In the genomic region with DNA sequence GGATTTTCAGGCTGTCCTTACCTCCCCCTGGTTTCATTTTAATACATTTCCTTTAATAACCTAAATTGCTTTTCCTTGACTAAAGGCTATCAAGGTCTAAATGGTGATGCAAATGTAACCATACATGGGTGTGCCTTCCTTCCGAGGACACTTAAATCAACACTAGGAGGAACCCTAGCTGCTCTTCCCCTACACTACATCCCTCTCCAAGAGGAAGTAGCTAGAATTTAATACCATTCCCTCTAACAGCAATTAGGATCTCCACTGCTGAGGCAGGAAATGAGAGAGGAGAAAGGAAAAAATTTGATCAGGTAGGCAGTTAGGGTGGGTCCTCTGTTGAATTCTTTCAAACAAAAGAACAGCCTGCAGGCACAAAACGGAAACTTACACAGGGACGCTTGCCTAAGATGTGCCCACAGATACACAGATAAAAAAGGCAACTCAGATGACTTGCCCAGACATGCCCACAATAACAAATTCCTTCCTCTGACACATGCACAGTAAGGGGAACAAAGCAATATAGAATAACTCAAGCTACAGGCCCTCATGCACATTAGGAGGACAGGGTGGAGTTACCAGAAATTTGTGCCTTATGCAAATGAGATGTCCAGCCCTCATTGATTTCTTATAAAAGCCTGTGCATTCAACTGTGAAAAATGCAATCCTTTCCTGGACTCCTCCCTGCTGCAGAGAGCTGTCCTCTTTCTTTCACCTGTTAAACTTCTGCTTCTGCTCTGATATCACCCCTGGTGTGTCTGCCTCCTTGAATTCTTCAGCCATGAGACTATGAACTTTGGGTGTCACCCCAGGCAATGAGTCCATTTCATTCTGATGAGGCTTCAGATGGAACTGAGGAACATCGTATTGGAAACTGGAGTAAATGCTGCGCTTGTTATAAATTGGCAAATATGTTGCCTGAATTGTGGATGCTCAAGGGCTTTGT, we compare ENCODE assay signal across 12 cellular contexts.
DNase-seq lines count a peak whose midpoint lies in the region; FAIRE-seq and TF ChIP-seq lines count a peak whose summit lies in the region.
"Had no signal": no experiment of that assay in that cellular context is flagged by ENCODE, and none has a peak within 500 bp of the region (broad histone marks: within the 10 kb centered on the region; RNA-seq: fewer than 3 reads in every experiment).

No MANE protein-coding gene starts in this region.

- no peak overlapping the region for H3K27ac ChIP-seq in prostate gland
- H3K27ac ChIP-seq: 22Rv1, neutrophil had no signal

- intact Hi-C loops in prostate gland (cut with DNase I), result no loop called here

- no peaks in the 10 kb centered on the region for H3K27me3 ChIP-seq in prostate gland (replicated peaks; ENCODE audit: insufficient read depth)
- H3K27me3 ChIP-seq: neutrophil had no signal

- TF ChIP-seq CTCF in prostate gland (IDR thresholded peaks at IDR 0.05) (no peak), D721Med (IDR thresholded peaks at IDR 0.05; ENCODE audit: insufficient read depth, missing control alignments) (no peak)

- peak; percentile 18 for DNase-seq in DMS53 (lab: John Stamatoyannopoulos, UW)
- DNase-seq in DMS53 treated with DMSO at 0.1 percent for 48 hours (lab: John Stamatoyannopoulos, UW; ENCODE audit: unreplicated experiment), result no peak
- DNase-seq in NCI-H1105 treated with DMSO at 0.1 percent for 48 hours (lab: John Stamatoyannopoulos, UW), result peak; percentile 6
- peak; percentile 62 for DNase-seq in astrocyte of the hippocampus (ENCODE audit: low read depth, low spot score)
- peak; percentile 41 for DNase-seq in prostate gland (ENCODE audit: low spot score)
- no peak for DNase-seq in activated CD8-positive, alpha-beta memory T cell treated with anti-CD3 and anti-CD28 coated beads, Interleukin-2, amount 50 U/mL, for 48 hours
- DNase-seq in D721Med (ENCODE audit: insufficient read length, low spot score), result no peak
- DNase-seq in stimulated activated CD4-positive, alpha-beta T cell treated with anti-CD3 and anti-CD28 coated beads, Interleukin-12 subunit alpha, Interleukin-12 subunit beta, amount 100 ng/mL, for 4 hours, result no peak
- DNase-seq: stimulated activated CD8-positive, alpha-beta memory T cell treated with anti-CD3 and anti-CD28 coated beads, Interleukin-4, amount 100 ng/mL, for 48 hours had no signal

- no peaks in the 10 kb centered on the region for H3K4me1 ChIP-seq in prostate gland (replicated peaks)

- WGBS in prostate gland, result 51% methylated on average over 5 of the region's 5 CpGs

- TF ChIP-seq POLR2A in prostate gland (IDR thresholded peaks at IDR 0.05), result no peak

- no peak overlapping the region for H3K4me3 ChIP-seq in prostate gland

- H3K36me3 ChIP-seq in prostate gland, result no peaks in the 10 kb centered on the region
- H3K36me3 ChIP-seq: neutrophil had no signal

- no peaks in the 10 kb centered on the region for H3K9me3 ChIP-seq in prostate gland
- H3K9me3 ChIP-seq: neutrophil had no signal

- FAIRE-seq in D721Med (lab: Jason Lieb, UNC), result no peak
- FAIRE-seq: GM18507 had no signal

Comparison
In these comparisons a context has a peak if more than half of its experiments do, and no peak if none do; other contexts are left out.
1. DNase-seq: peak in DMS53 (single experiment), NCI-H1105 treated with DMSO at 0.1 percent for 48 hours (single experiment), astrocyte of the hippocampus (single experiment) and prostate gland (single experiment); none in DMS53 treated with DMSO at 0.1 percent for 48 hours (single experiment), activated CD8-positive, alpha-beta memory T cell treated with anti-CD3 and anti-CD28 coated beads, Interleukin-2, amount 50 U/mL, for 48 hours (single experiment), D721Med (single experiment) and stimulated activated CD4-positive, alpha-beta T cell treated with anti-CD3 and anti-CD28 coated beads, Interleukin-12 subunit alpha, Interleukin-12 subunit beta, amount 100 ng/mL, for 4 hours (single experiment).